ENCODE assay signal across 8 cellular contexts in the genomic region with DNA sequence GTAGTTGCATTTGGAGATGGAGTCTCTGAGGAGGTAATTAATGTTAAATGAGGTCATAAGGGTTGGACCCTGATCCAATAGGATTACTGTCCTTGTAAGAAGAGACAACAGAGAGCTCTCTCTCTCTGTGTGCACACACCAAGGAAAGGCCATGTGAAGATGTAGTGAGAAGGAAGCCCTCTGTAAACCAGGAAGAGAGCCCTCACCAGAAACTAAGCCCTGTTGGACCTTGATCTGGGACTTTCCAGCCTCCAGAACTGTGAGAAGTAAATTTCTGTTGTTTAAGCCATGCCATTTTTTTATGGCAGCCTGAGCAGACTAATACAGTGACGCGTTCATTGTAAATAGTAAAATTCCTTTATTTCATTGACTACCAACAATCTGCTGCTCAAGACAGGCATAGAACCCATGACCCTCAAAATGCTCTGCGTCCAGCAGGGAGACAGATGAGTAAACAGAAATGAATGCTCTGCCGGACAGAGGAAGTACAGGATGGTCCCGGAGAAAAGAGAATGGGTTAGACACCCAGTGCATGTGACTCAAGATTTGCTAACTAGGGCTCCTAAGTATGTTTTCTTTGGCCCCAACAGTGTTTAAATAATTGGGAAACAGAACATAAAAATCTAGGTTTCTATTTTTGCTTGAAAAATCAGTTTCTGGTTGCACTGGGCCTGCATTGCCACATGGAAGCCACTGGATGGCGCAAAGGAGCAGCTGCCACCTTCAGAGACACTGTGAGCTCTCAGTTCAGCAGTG. TPM values are rescaled to one million over a fixed set of nuclear protein-coding genes. Genes with fewer than 3 reads are reported as not detected.
DNase-seq lines count a peak whose midpoint lies in the region; ATAC-seq, FAIRE-seq and TF ChIP-seq lines count a peak whose summit lies in the region.

No MANE protein-coding gene starts in this region.

- H3K4me3 ChIP-seq in AG04449 (ENCODE audit: low read depth, low read length) (no peak overlapping the region), RWPE2 (ENCODE audit: severe bottlenecking) (no peak overlapping the region)

- no peaks in the 10 kb centered on the region for H3K27me3 ChIP-seq in RWPE2 (ENCODE audit: insufficient read depth, poor library complexity, severe bottlenecking)

- in situ Hi-C loops in GM13976 (cut with MboI; ENCODE audit: low sequenced_read_pairs, unreplicated experiment), result no loop called here

- H3K27ac ChIP-seq in RWPE2 (ENCODE audit: poor library complexity, severe bottlenecking), result peak overlapping the region; percentile 82

- TF ChIP-seq POLR2A in GM18505 (IDR thresholded peaks at IDR 0.05; ENCODE audit: borderline replicate concordance, extremely low read depth, insufficient read depth, insufficient read length), result no peak
- TF ChIP-seq POLR2A in GM12891 (IDR thresholded peaks at IDR 0.05; ENCODE audit: low read depth, low read length), result no peak

- TF ChIP-seq CTCF in AG04449 (IDR thresholded peaks at IDR 0.05; ENCODE audit: insufficient read depth, low read length, missing control alignments), result peak; percentile 94
- TF ChIP-seq CTCF in GM13976 (IDR thresholded peaks at IDR 0.05; ENCODE audit: borderline replicate concordance, control extremely low read depth, extremely low read depth, insufficient read depth, missing control alignments), result peak; percentile 74
- peak; percentile 100 for TF ChIP-seq CTCF in RWPE2 (IDR thresholded peaks at IDR 0.05; ENCODE audit: poor library complexity, severe bottlenecking)
- TF ChIP-seq CTCF in omental fat pad (IDR thresholded peaks at IDR 0.05), result peak in 1 of 3 donors; percentile 20

- peaks cover 29% of the 10 kb centered on the region for H3K4me1 ChIP-seq in RWPE2 (ENCODE audit: insufficient read depth, poor library complexity, severe bottlenecking)

- H3K9me3 ChIP-seq in RWPE2 (ENCODE audit: severe bottlenecking), result no peaks in the 10 kb centered on the region

- CTCF ChIA-PET in AG04449 (lab: Yijun Ruan, JAX), result interaction anchor here (0.9 to 3.6 kb wide), 28 partner anchors 8 to 367 kb away, joined by 3 to 53 read pairs (median 5); no protein-coding TSS in a partner anchor

- POLR2A ChIA-PET in AG04449 (lab: Yijun Ruan, JAX), result interaction anchor here (1.0 to 1.4 kb wide), 2 partner anchors 30 to 224 kb away, joined by 3 read pairs; a partner anchor contains a TSS

- H3K36me3 ChIP-seq in RWPE2 (ENCODE audit: low read depth), result no peaks in the 10 kb centered on the region

- ATAC-seq in RWPE2 (ENCODE audit: low read depth) (peak; percentile 92), omental fat pad (ENCODE audit: low FRiP score) (peak; percentile 69), GM18505 (IDR thresholded peaks at IDR 0.05; ENCODE audit: unreplicated experiment) (no peak)

- no peak for FAIRE-seq in GM12891 (lab: Jason Lieb, UNC)

- DNase-seq in AG04449 (ENCODE audit: low read depth, low spot score) (peak; percentile 95), GM13976 (ENCODE audit: low spot score) (peak; percentile 32), RWPE2 (ENCODE audit: low spot score) (no peak), fibroblast of the conjunctiva (ENCODE audit: low read depth) (peak; percentile 96), omental fat pad (ENCODE audit: low spot score) (no peak), GM12891 (ENCODE audit: insufficient read length, low spot score) (no peak)
- DNase-seq in stimulated activated CD4-positive, alpha-beta T cell treated with anti-CD3 and anti-CD28 coated beads, Interleukin-4, amount 100 ng/mL, for 24 hours, result no peak

TF ChIP-seq in GM12891, 5 proteins besides CTCF, POLR2A, EP300 and RAD21:
- TF ChIP-seq POU2F2 (IDR thresholded peaks at IDR 0.05; ENCODE audit: low read depth, low read length) (no peak), PAX5 (IDR thresholded peaks at IDR 0.05; ENCODE audit: insufficient read depth, low read length, severe bottlenecking) (no peak), POLR2AphosphoS5 (IDR thresholded peaks at IDR 0.05; ENCODE audit: low read depth, low read length) (no peak), SPI1 (IDR thresholded peaks at IDR 0.05; ENCODE audit: low read depth, low read length) (no peak)

RNA-seq across cellular contexts. Expression of a gene that starts 37.9 kb away (rescaled TPM):
- total RNA-seq in omental fat pad, result 10 to 100 TPM in 1 of 4 donors, 1 to 10 TPM in 3; 3.5 to 21.7 (median 7.0) TPM
- polyA plus RNA-seq in GM12891 (2012; ENCODE audit: low read depth, missing spikeins), result 0.08 TPM

Comparison
In these comparisons a context has a peak if more than half of its experiments do, and no peak if none do; other contexts are left out.
1. DNase-seq: peak in AG04449 (single experiment), GM13976 (single experiment) and fibroblast of the conjunctiva (single experiment); none in RWPE2 (single experiment), omental fat pad (single experiment), GM12891 (single experiment) and stimulated activated CD4-positive, alpha-beta T cell treated with anti-CD3 and anti-CD28 coated beads, Interleukin-4, amount 100 ng/mL, for 24 hours (single experiment).